In genomic region chr21:44079446-44079845, GRCh38 we compare ENCODE assay signal across 21 cellular contexts. TPM values are rescaled to one million over a fixed set of nuclear protein-coding genes. Genes with fewer than 3 reads are reported as not detected.
DNase-seq lines count a peak whose midpoint lies in the region; ATAC-seq and TF ChIP-seq lines count a peak whose summit lies in the region.
"Had no signal": no experiment of that assay in that cellular context is flagged by ENCODE, and none has a peak within 500 bp of the region (broad histone marks: within the 10 kb centered on the region; RNA-seq: fewer than 3 reads in every experiment).

No MANE protein-coding gene starts in this region.

- H3K27ac Mint-ChIP-seq in activated CD4-positive, alpha-beta T cell treated with anti-CD3 and anti-CD28 coated beads for 36 hours = peak overlapping the region; percentile 38
- peak overlapping the region; percentile 17 to 98 (median 85) for H3K27ac Mint-ChIP-seq in CD8-positive, alpha-beta memory T cell
- peak overlapping the region; percentile 59 for H3K27ac Mint-ChIP-seq in activated naive CD8-positive, alpha-beta T cell treated with anti-CD3 and anti-CD28 coated beads for 36 hours
- H3K27ac Mint-ChIP-seq in nephron progenitor cell = peak overlapping the region; percentile 76
- H3K27ac Mint-ChIP-seq: WTC11 had no signal

- intact Hi-C loops in activated CD4-positive, alpha-beta T cell treated with anti-CD3 and anti-CD28 coated beads for 36 hours (cut with DNase I, micrococcal nuclease) = no loop called here

- no peak overlapping the region for H3K4me3 Mint-ChIP-seq in activated CD4-positive, alpha-beta T cell treated with anti-CD3 and anti-CD28 coated beads for 36 hours
- peak overlapping the region in 4 of 7 donors; percentile 20 to 64 (median 32) for H3K4me3 Mint-ChIP-seq in CD8-positive, alpha-beta memory T cell
- no peak overlapping the region for H3K4me3 Mint-ChIP-seq in activated naive CD8-positive, alpha-beta T cell treated with anti-CD3 and anti-CD28 coated beads for 36 hours
- no peak overlapping the region for H3K4me3 Mint-ChIP-seq in nephron progenitor cell
- H3K4me3 Mint-ChIP-seq: activated naive CD4-positive, alpha-beta T cell treated with anti-CD3 and anti-CD28 coated beads, Interleukin-2, amount 50 U/mL, for 24 hours; WTC11 had no signal

- H3K36me3 ChIP-seq in CD8-positive, alpha-beta memory T cell (ENCODE audit: insufficient read depth, low read length) = peaks cover 51% of the 10 kb centered on the region

- H3K9me3 ChIP-seq in CD8-positive, alpha-beta memory T cell (ENCODE audit: low read length) = no peaks in the 10 kb centered on the region
- H3K9me3 ChIP-seq: BE2C, body of pancreas, Peyer's patch, SJCRH30, vagina had no signal

- TF ChIP-seq CTCF in nephron progenitor cell (IDR thresholded peaks at IDR 0.05) = no peak

- peaks cover 59% of the 10 kb centered on the region for H3K36me3 Mint-ChIP-seq in activated CD4-positive, alpha-beta T cell treated with anti-CD3 and anti-CD28 coated beads for 36 hours (ENCODE audit: low read depth)
- peaks cover 29 to 90% (median 37%) of the 10 kb centered on the region in 3 donors for H3K36me3 Mint-ChIP-seq in CD8-positive, alpha-beta memory T cell
- peaks cover 64% of the 10 kb centered on the region for H3K36me3 Mint-ChIP-seq in activated naive CD8-positive, alpha-beta T cell treated with anti-CD3 and anti-CD28 coated beads for 36 hours
- peaks cover 63% of the 10 kb centered on the region for H3K36me3 Mint-ChIP-seq in nephron progenitor cell (ENCODE audit: low read depth)

- no peak overlapping the region for H3K4me3 ChIP-seq in CD8-positive, alpha-beta memory T cell (ENCODE audit: low read length)
- H3K4me3 ChIP-seq: body of pancreas, Peyer's patch, SJCRH30, smooth muscle cell, vagina had no signal

- peaks cover 59% of the 10 kb centered on the region for H3K4me1 ChIP-seq in CD8-positive, alpha-beta memory T cell (ENCODE audit: insufficient read depth, low read length)
- H3K4me1 ChIP-seq: BE2C, SJCRH30 had no signal

- CTCF ChIA-PET in activated CD4-positive, alpha-beta T cell treated with anti-CD3 and anti-CD28 coated beads for 36 hours (lab: Charles Lee) = interaction anchor here (0.6 kb wide), 1 partner anchor 36 kb away, joined by 3 read pairs; no protein-coding TSS in a partner anchor
- CTCF ChIA-PET in CD8-positive, alpha-beta memory T cell (lab: Charles Lee) = no interaction called here

- H3K27me3 ChIP-seq in CD8-positive, alpha-beta memory T cell (ENCODE audit: insufficient read depth, low read length, poor library complexity, severe bottlenecking) = no peaks in the 10 kb centered on the region
- H3K27me3 ChIP-seq: BE2C, body of pancreas, Peyer's patch, SJCRH30, vagina had no signal

- H3K27ac ChIP-seq in CD8-positive, alpha-beta memory T cell (ENCODE audit: low read depth, low read length) = no peak overlapping the region
- H3K27ac ChIP-seq: body of pancreas, Peyer's patch, SJCRH30, vagina had no signal

- no peaks in the 10 kb centered on the region for H3K27me3 Mint-ChIP-seq in activated CD4-positive, alpha-beta T cell treated with anti-CD3 and anti-CD28 coated beads for 36 hours
- no peaks in the 10 kb centered on the region for H3K27me3 Mint-ChIP-seq in CD8-positive, alpha-beta memory T cell
- H3K27me3 Mint-ChIP-seq in activated naive CD8-positive, alpha-beta T cell treated with anti-CD3 and anti-CD28 coated beads for 36 hours = no peaks in the 10 kb centered on the region
- no peaks in the 10 kb centered on the region for H3K27me3 Mint-ChIP-seq in nephron progenitor cell (ENCODE audit: low read depth, poor library complexity)
- H3K27me3 Mint-ChIP-seq: activated naive CD4-positive, alpha-beta T cell treated with anti-CD3 and anti-CD28 coated beads, Interleukin-2, amount 50 U/mL, for 24 hours had no signal

- POLR2A ChIA-PET in activated CD4-positive, alpha-beta T cell treated with anti-CD3 and anti-CD28 coated beads for 36 hours (lab: Charles Lee) = no interaction called here
- POLR2A ChIA-PET in CD8-positive, alpha-beta memory T cell (lab: Charles Lee) = no interaction called here

- DNase-seq in activated CD4-positive, alpha-beta T cell treated with anti-CD3 and anti-CD28 coated beads for 36 hours = no peak
- no peak for DNase-seq in activated CD4-positive, alpha-beta T cell treated with anti-CD3 and anti-CD28 coated beads for 4 hours
- no peak for DNase-seq in CD8-positive, alpha-beta memory T cell
- DNase-seq in activated naive CD8-positive, alpha-beta T cell treated with anti-CD3 and anti-CD28 coated beads for 36 hours = no peak
- DNase-seq in nephron progenitor cell (no peak), anterior cingulate cortex (lab: John Stamatoyannopoulos, UW) (no peak)
- DNase-seq: BE2C; body of pancreas; Karpas-422; NCI-H187 treated with DMSO at 0.1 percent for 48 hours; NCI-H510A; nucleus accumbens; SJCRH30; stimulated activated CD4-positive, alpha-beta T cell treated with anti-CD3 and anti-CD28 coated beads, Interleukin-2, amount 100 ng/mL, for 48 hours had no signal

- no peaks in the 10 kb centered on the region for H3K9me3 Mint-ChIP-seq in activated CD4-positive, alpha-beta T cell treated with anti-CD3 and anti-CD28 coated beads for 36 hours (ENCODE audit: low read depth)
- H3K9me3 Mint-ChIP-seq in CD8-positive, alpha-beta memory T cell = no peaks in the 10 kb centered on the region
- H3K9me3 Mint-ChIP-seq in activated naive CD8-positive, alpha-beta T cell treated with anti-CD3 and anti-CD28 coated beads for 36 hours = no peaks in the 10 kb centered on the region
- no peaks in the 10 kb centered on the region for H3K9me3 Mint-ChIP-seq in nephron progenitor cell
- H3K9me3 Mint-ChIP-seq: activated naive CD4-positive, alpha-beta T cell treated with anti-CD3 and anti-CD28 coated beads, Interleukin-2, amount 50 U/mL, for 24 hours; WTC11 had no signal

- ATAC-seq in activated CD4-positive, alpha-beta T cell treated with anti-CD3 and anti-CD28 coated beads for 36 hours = no peak
- ATAC-seq in HG03159 (IDR thresholded peaks at IDR 0.05; ENCODE audit: unreplicated experiment) = no peak
- no peak for ATAC-seq in GM18520 (IDR thresholded peaks at IDR 0.05; ENCODE audit: unreplicated experiment)
- ATAC-seq: body of pancreas had no signal

- H3K4me1 Mint-ChIP-seq in activated CD4-positive, alpha-beta T cell treated with anti-CD3 and anti-CD28 coated beads for 36 hours = peaks cover 60% of the 10 kb centered on the region
- H3K4me1 Mint-ChIP-seq in CD8-positive, alpha-beta memory T cell = peaks cover 67 to 86% (median 83%) of the 10 kb centered on the region in 3 donors
- peaks cover 59% of the 10 kb centered on the region for H3K4me1 Mint-ChIP-seq in activated naive CD8-positive, alpha-beta T cell treated with anti-CD3 and anti-CD28 coated beads for 36 hours
- no peaks in the 10 kb centered on the region for H3K4me1 Mint-ChIP-seq in nephron progenitor cell

RNA-seq across cellular contexts. Expression of gene PWP2, which starts 27.8 kb away (rescaled TPM):
- total RNA-seq in activated CD4-positive, alpha-beta T cell treated with anti-CD3 and anti-CD28 coated beads for 36 hours = 10 to 100 TPM; 28.9 to 54.1 TPM
- total RNA-seq in CD8-positive, alpha-beta memory T cell = 10 to 100 TPM; 10.4 to 15.5 TPM
- 13.2 TPM for polyA plus RNA-seq in CD8-positive, alpha-beta memory T cell
- 10 to 100 TPM; 12.7 to 14.5 TPM for total RNA-seq in activated naive CD8-positive, alpha-beta T cell treated with anti-CD3 and anti-CD28 coated beads for 36 hours

RNA-seq across cellular contexts. Expression of gene GATD3, which starts 54.0 kb away (rescaled TPM):
- 10 to 100 TPM; 30.3 to 43.2 TPM for total RNA-seq in activated CD4-positive, alpha-beta T cell treated with anti-CD3 and anti-CD28 coated beads for 36 hours
- 1 to 10 TPM; 7.6 to 9.0 TPM for total RNA-seq in CD8-positive, alpha-beta memory T cell
- polyA plus RNA-seq in CD8-positive, alpha-beta memory T cell = 47.3 TPM
- total RNA-seq in activated naive CD8-positive, alpha-beta T cell treated with anti-CD3 and anti-CD28 coated beads for 36 hours = 1 to 10 TPM; 6.9 to 7.4 TPM

Comparison
In these comparisons a context has a peak if more than half of its experiments do, and no peak if none do; other contexts are left out.
1. H3K4me3 Mint-ChIP-seq: peak in CD8-positive, alpha-beta memory T cell (4 of 7); none in activated CD4-positive, alpha-beta T cell treated with anti-CD3 and anti-CD28 coated beads for 36 hours (single experiment), activated naive CD8-positive, alpha-beta T cell treated with anti-CD3 and anti-CD28 coated beads for 36 hours (single experiment) and nephron progenitor cell (single experiment).
2. Peak in every context shown above with its lines, with median percentiles within 50 percentile points of each other: H3K27ac Mint-ChIP-seq.